Comparison of ENCODE assay signal across 15 cellular contexts in the genomic region with DNA sequence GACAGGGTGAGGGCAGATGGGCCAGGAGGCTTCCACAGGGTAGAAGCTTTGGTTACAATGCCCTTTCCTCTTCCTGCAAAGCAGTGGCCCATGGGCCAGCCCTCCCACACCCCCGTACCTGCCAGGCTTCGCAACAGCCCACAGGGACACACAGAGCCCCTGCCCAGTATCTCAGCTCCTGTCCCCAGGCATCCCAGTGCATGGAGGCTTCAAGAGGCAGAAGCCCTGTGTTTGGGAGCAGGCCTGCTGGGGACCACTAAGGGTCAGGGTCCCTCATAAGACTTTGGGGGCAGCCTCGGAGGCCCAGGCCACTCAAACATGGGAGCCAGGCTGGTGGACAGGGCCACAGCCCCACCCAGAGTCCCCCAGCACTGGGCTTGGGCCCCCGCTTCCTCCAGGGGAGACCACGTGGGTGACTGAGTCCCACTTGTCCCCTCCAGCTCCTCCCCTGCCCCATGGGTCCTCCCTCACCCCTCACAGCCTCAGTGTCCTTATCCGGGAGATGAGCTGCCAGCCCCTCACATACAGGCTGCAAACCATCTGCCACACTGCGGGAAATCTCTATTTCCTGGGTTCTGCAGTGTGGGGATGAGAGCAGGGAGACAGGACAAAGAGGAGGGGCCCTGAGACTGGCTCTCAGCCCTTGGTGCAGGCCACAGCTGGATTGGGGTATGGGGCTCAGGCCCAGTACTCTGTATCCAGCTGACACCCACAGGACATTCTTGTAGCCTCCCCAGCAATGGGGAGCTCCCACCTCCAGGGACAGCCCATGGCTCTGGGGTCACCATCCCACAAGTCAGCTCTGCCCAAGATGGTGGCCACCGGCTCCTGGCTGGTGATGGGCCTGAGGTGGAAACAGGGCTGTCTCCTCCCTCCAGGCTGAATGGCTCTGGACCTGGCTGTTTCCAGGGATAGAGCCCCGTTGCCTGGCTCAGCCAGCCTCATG. TPM values are rescaled to one million over a fixed set of nuclear protein-coding genes. Genes with fewer than 3 reads are reported as not detected.
DNase-seq lines count a peak whose midpoint lies in the region; ATAC-seq and TF ChIP-seq lines count a peak whose summit lies in the region.
"Had no signal": no experiment of that assay in that cellular context is flagged by ENCODE, and none has a peak within 500 bp of the region (broad histone marks: within the 10 kb centered on the region; RNA-seq: fewer than 3 reads in every experiment).

No MANE protein-coding gene starts in this region.

- H3K27ac Mint-ChIP-seq in MCF 10A (ENCODE audit: low read depth, unreplicated experiment) = no peak overlapping the region

- no peaks in the 10 kb centered on the region for H3K9me3 Mint-ChIP-seq in MCF 10A (ENCODE audit: unreplicated experiment)
- H3K9me3 Mint-ChIP-seq: central memory CD8-positive, alpha-beta T cell had no signal

- H3K4me1 ChIP-seq in breast epithelium (peaks cover 3 to 10% of the 10 kb centered on the region in 2 donors), mucosa of descending colon (ENCODE audit: low read depth) (no peaks in the 10 kb centered on the region), upper lobe of right lung (no peaks in the 10 kb centered on the region)

- H3K36me3 ChIP-seq in breast epithelium = no peaks in the 10 kb centered on the region
- no peaks in the 10 kb centered on the region for H3K36me3 ChIP-seq in mucosa of descending colon (ENCODE audit: low read depth)
- no peaks in the 10 kb centered on the region for H3K36me3 ChIP-seq in upper lobe of right lung

- no peak for TF ChIP-seq CTCF in breast epithelium (IDR thresholded peaks at IDR 0.05)
- TF ChIP-seq CTCF in MCF 10A (IDR thresholded peaks at IDR 0.05; ENCODE audit: unreplicated experiment) = no peak
- no peak for TF ChIP-seq CTCF in mucosa of descending colon (IDR thresholded peaks at IDR 0.05)
- TF ChIP-seq CTCF in upper lobe of right lung (IDR thresholded peaks at IDR 0.05) = no peak

- H3K4me3 Mint-ChIP-seq in MCF 10A (ENCODE audit: unreplicated experiment) = no peak overlapping the region
- H3K4me3 Mint-ChIP-seq: central memory CD8-positive, alpha-beta T cell had no signal

- H3K27ac ChIP-seq in breast epithelium = peak overlapping the region; percentile 74 to 76
- no peak overlapping the region for H3K27ac ChIP-seq in upper lobe of right lung
- H3K27ac ChIP-seq: GM23248 had no signal

- no TSS peak for BruUV-seq in MCF 10A (replicated peaks; lab: Mats Ljungman, UMichigan)

- POLR2A ChIA-PET in MCF 10A (lab: Yijun Ruan, JAX) = no interaction called here

- H3K4me3 ChIP-seq in breast epithelium (no peak overlapping the region), mucosa of descending colon (no peak overlapping the region), upper lobe of right lung (no peak overlapping the region)
- H3K4me3 ChIP-seq: GM23248, skin epidermis had no signal

- no peaks in the 10 kb centered on the region for H3K36me3 Mint-ChIP-seq in MCF 10A (ENCODE audit: insufficient read depth, unreplicated experiment)

- no peak for ATAC-seq in mucosa of descending colon
- ATAC-seq in upper lobe of right lung = no peak

- H3K27me3 ChIP-seq in breast epithelium = no peaks in the 10 kb centered on the region
- H3K27me3 ChIP-seq in upper lobe of right lung = no peaks in the 10 kb centered on the region

- DNase-seq in breast epithelium (ENCODE audit: low spot score in 2 of 2) = peak; percentile 13 to 48
- no peak for DNase-seq in MCF 10A (ENCODE audit: unreplicated experiment)
- peak; percentile 1 for DNase-seq in effector CD4-positive, alpha-beta T cell
- DNase-seq in mucosa of descending colon = peak in 2 of 3 donors; percentile 10 to 40
- peak; percentile 61 for DNase-seq in upper lobe of right lung
- no peak for DNase-seq in NCI-H1048 (lab: John Stamatoyannopoulos, UW)
- DNase-seq in NCI-H2029 (lab: John Stamatoyannopoulos, UW) = no peak
- DNase-seq in occipital lobe (lab: John Stamatoyannopoulos, UW) = no peak
- DNase-seq: activated T-cell treated with anti-CD3 and anti-CD28 coated beads, Interleukin-2, amount 50 U/mL, for 1 hour; DMS153; GM23248; NCI-H446; T-helper 9 cell had no signal

- H3K4me1 Mint-ChIP-seq in MCF 10A (ENCODE audit: insufficient read depth, unreplicated experiment) = peaks cover 20% of the 10 kb centered on the region

- CTCF ChIA-PET in MCF 10A (lab: Yijun Ruan, JAX) = interaction anchor here (0.9 to 1.8 kb wide), 2 partner anchors 15 to 49 kb away, joined by 3 to 4 read pairs; no protein-coding TSS in a partner anchor

- H3K27me3 Mint-ChIP-seq in MCF 10A (ENCODE audit: insufficient read depth, unreplicated experiment) = peaks cover 13% of the 10 kb centered on the region
- H3K27me3 Mint-ChIP-seq: central memory CD8-positive, alpha-beta T cell had no signal

- TF ChIP-seq POLR2A in breast epithelium (IDR thresholded peaks at IDR 0.05) = no peak

- H3K9me3 ChIP-seq in breast epithelium (no peaks in the 10 kb centered on the region), mucosa of descending colon (no peaks in the 10 kb centered on the region), upper lobe of right lung (no peaks in the 10 kb centered on the region)

- intact Hi-C loops in breast epithelium (cut with DNase I; ENCODE audit: low total_unique reads) (no loop called here), MCF 10A (cut with micrococcal nuclease) (no loop called here), mucosa of descending colon (cut with DNase I, micrococcal nuclease) (no loop called here), upper lobe of right lung (cut with DNase I) (no loop called here)

RNA-seq across cellular contexts. Expression of gene WNT9A, which starts 50.7 kb away (rescaled TPM):
- total RNA-seq in breast epithelium = 1 to 10 TPM; 1.1 to 2.5 (median 1.3) TPM
- total RNA-seq in MCF 10A (2022) = 2.6 and 6.6 TPM in 2 replicates
- 10 to 100 TPM in 1 of 3 donors, 1 to 10 TPM in 2; 1.7 to 12.7 (median 2.4) TPM for total RNA-seq in mucosa of descending colon
- 10.2 TPM for total RNA-seq in upper lobe of right lung
- 1.9 TPM for total RNA-seq in occipital lobe

Comparison
In these comparisons a context has a peak if more than half of its experiments do, and no peak if none do; other contexts are left out.
1. DNase-seq: peak in breast epithelium (2 of 2), effector CD4-positive, alpha-beta T cell (single experiment), mucosa of descending colon (2 of 3) and upper lobe of right lung (single experiment); none in MCF 10A (single experiment), NCI-H1048 (single experiment), NCI-H2029 (single experiment) and occipital lobe (single experiment).